Comparison of ENCODE assay signal across 17 cellular contexts in genomic region chr16:81650281-81650680, GRCh38.
DNase-seq lines count a peak whose midpoint lies in the region; ATAC-seq, FAIRE-seq and TF ChIP-seq lines count a peak whose summit lies in the region.
"Had no signal": no experiment of that assay in that cellular context is flagged by ENCODE, and none has a peak within 500 bp of the region (broad histone marks: within the 10 kb centered on the region; RNA-seq: fewer than 3 reads in every experiment).

No MANE protein-coding gene starts in this region.

- H3K36me3 Mint-ChIP-seq in neural crest cell (ENCODE audit: low read depth), result peaks cover 5% of the 10 kb centered on the region

- H3K9ac ChIP-seq in HepG2 (ENCODE audit: insufficient read depth, low read depth, low read length) (no peak overlapping the region), endocrine pancreas (ENCODE audit: control insufficient read depth, insufficient read depth, low read length) (peak overlapping the region; percentile 5)

- H3K27me3 Mint-ChIP-seq in neural crest cell (ENCODE audit: low read depth), result no peaks in the 10 kb centered on the region
- H3K27me3 Mint-ChIP-seq: activated naive CD8-positive, alpha-beta T cell had no signal

- TF ChIP-seq EP300 in HepG2 (IDR thresholded peaks at IDR 0.05; ENCODE audit: low read depth in 2 of 2, low read length in 2 of 2), result no peak
- TF ChIP-seq EP300 in HepG2 (CRISPR knock-in tag; IDR thresholded peaks at IDR 0.05; ENCODE audit: borderline replicate concordance), result no peak

- FAIRE-seq in HepG2 (lab: Jason Lieb, UNC), result no peak

- peaks cover 11% of the 10 kb centered on the region for H3K4me1 ChIP-seq in HepG2 (ENCODE audit: insufficient read depth, low read length)
- no peaks in the 10 kb centered on the region for H3K4me1 ChIP-seq in right lobe of liver
- peaks cover 17% of the 10 kb centered on the region for H3K4me1 ChIP-seq in endocrine pancreas (ENCODE audit: control insufficient read depth, insufficient read depth, low read length)
- H3K4me1 ChIP-seq: prostate gland had no signal

- no peak for TF ChIP-seq CTCF in HepG2 (CRISPR knock-in tag; IDR thresholded peaks at IDR 0.05)
- no peak for TF ChIP-seq CTCF in right lobe of liver (IDR thresholded peaks at IDR 0.05)
- no peak for TF ChIP-seq CTCF in neural crest cell (conservative IDR thresholded peaks at IDR 0.05)

- H3K27ac ChIP-seq in HepG2 (ENCODE audit: extremely low read length, insufficient read depth, low read length), result no peak overlapping the region
- H3K27ac ChIP-seq in right lobe of liver, result no peak overlapping the region
- H3K27ac ChIP-seq: prostate gland had no signal

- H3K79me2 ChIP-seq in HepG2 (ENCODE audit: insufficient read depth, low read length), result peaks cover 25% of the 10 kb centered on the region

- peaks cover 62% of the 10 kb centered on the region for H4K20me1 ChIP-seq in HepG2 (ENCODE audit: insufficient read depth, low read length)

- no peak overlapping the region for H3K4me3 ChIP-seq in HepG2 (replicated peaks in 1 of 3; ENCODE audit: insufficient read depth in 1 of 3, low read depth in 2 of 3, low read length in 3 of 3)
- H3K4me3 ChIP-seq in right lobe of liver, result no peak overlapping the region
- H3K4me3 ChIP-seq in endocrine pancreas (ENCODE audit: control insufficient read depth, insufficient read depth, low read length), result no peak overlapping the region
- H3K4me3 ChIP-seq: body of pancreas, prostate gland had no signal

- peaks cover 61% of the 10 kb centered on the region for H3K4me1 Mint-ChIP-seq in neural crest cell

- TF ChIP-seq POLR2A in HepG2 (IDR thresholded peaks at IDR 0.05; ENCODE audit: insufficient read depth in 1 of 2, low read depth in 2 of 2, low read length in 2 of 2), result no peak
- no peak for TF ChIP-seq POLR2A in right lobe of liver (IDR thresholded peaks at IDR 0.05)

- no peak overlapping the region for H3K4me2 ChIP-seq in HepG2 (ENCODE audit: low read depth, low read length)

- no peak for ATAC-seq in HepG2
- no peak for ATAC-seq in right lobe of liver
- no peak for ATAC-seq in GM18873 (IDR thresholded peaks at IDR 0.05; ENCODE audit: low FRiP score, unreplicated experiment)
- ATAC-seq in GM18867 (IDR thresholded peaks at IDR 0.05; ENCODE audit: unreplicated experiment), result no peak
- ATAC-seq: body of pancreas had no signal

- H3K27me3 ChIP-seq in HepG2 (ENCODE audit: control insufficient read depth in 1 of 2, insufficient read depth in 2 of 2, low read length in 2 of 2), result no peaks in the 10 kb centered on the region
- no peaks in the 10 kb centered on the region for H3K27me3 ChIP-seq in right lobe of liver
- H3K27me3 ChIP-seq in endocrine pancreas (ENCODE audit: control insufficient read depth, insufficient read depth, low read length), result no peaks in the 10 kb centered on the region
- H3K27me3 ChIP-seq: body of pancreas had no signal

- H3K36me3 ChIP-seq in HepG2 (replicated peaks in 1 of 2; ENCODE audit: control insufficient read depth in 1 of 2, insufficient read depth in 2 of 2, low read length in 2 of 2), result peaks cover 51 to 71% of the 10 kb centered on the region in 2 experiments
- H3K36me3 ChIP-seq in right lobe of liver, result peaks cover 3 to 17% (median 4%) of the 10 kb centered on the region in 4 donors
- no peaks in the 10 kb centered on the region for H3K36me3 ChIP-seq in endocrine pancreas (ENCODE audit: control insufficient read depth, insufficient read depth, low read length)
- H3K36me3 ChIP-seq: prostate gland had no signal

- DNase-seq in HepG2 (ENCODE audit: low spot score) (no peak), right lobe of liver (no peak), neural crest cell (ENCODE audit: low read depth, low spot score) (no peak), SIG-M5 (lab: John Stamatoyannopoulos, UW) (no peak), nucleus accumbens (lab: John Stamatoyannopoulos, UW) (no peak)
- DNase-seq: activated CD4-positive, alpha-beta T cell treated with anti-CD3 and anti-CD28 coated beads, Interleukin-2, amount 50 U/mL, for 4 hours; activated T-cell treated with anti-CD3 and anti-CD28 coated beads, Interleukin-2, amount 50 U/mL, for 1 hour; body of pancreas; effector memory CD4-positive, alpha-beta T cell; HFFc6; NCI-H146; stimulated activated CD4-positive, alpha-beta T cell treated with anti-CD3 and anti-CD28 coated beads, Interleukin-12 subunit alpha, Interleukin-12 subunit beta, amount 100 ng/mL, for 4 hours had no signal

- POLR2A ChIA-PET in HepG2 (lab: Yijun Ruan, JAX), result no interaction called here

- BruUV-seq in HepG2 (replicated peaks; lab: Mats Ljungman, UMichigan), result no TSS peak

- no peaks in the 10 kb centered on the region for H3K9me3 ChIP-seq in HepG2 (ENCODE audit: low read length)
- H3K9me3 ChIP-seq in right lobe of liver, result no peaks in the 10 kb centered on the region
- H3K9me3 ChIP-seq in endocrine pancreas (ENCODE audit: control insufficient read depth, low read length), result no peaks in the 10 kb centered on the region
- H3K9me3 ChIP-seq: body of pancreas, prostate gland had no signal

- CTCF ChIA-PET in HepG2 (lab: Yijun Ruan, JAX; ENCODE audit: low intra/inter-chr PET ratio, low total read pairs), result no interaction called here

- in situ Hi-C loops in HepG2 (cut with HindIII; ENCODE audit: extremely low pct_ligation_motif_present, low pct_unique_long_range_greater_than_20kb), result no loop called here

- TF ChIP-seq RAD21 in HepG2 (CRISPR knock-in tag; IDR thresholded peaks at IDR 0.05), result no peak

- H2AFZ ChIP-seq in HepG2 (ENCODE audit: low read length), result no peak overlapping the region

- intact Hi-C loops in HepG2 (cut with micrococcal nuclease; ENCODE audit: unreplicated experiment) (no loop called here), right lobe of liver (cut with DNase I) (no loop called here)

- no peak overlapping the region for H3K4me3 Mint-ChIP-seq in neural crest cell
- H3K4me3 Mint-ChIP-seq: activated naive CD8-positive, alpha-beta T cell; HFFc6 had no signal

- peaks cover 3% of the 10 kb centered on the region for H3K9me3 Mint-ChIP-seq in neural crest cell
- H3K9me3 Mint-ChIP-seq: HFFc6 had no signal

- H3K27ac Mint-ChIP-seq in neural crest cell (ENCODE audit: unreplicated experiment), result peak overlapping the region; percentile 9
- H3K27ac Mint-ChIP-seq: activated naive CD8-positive, alpha-beta T cell; HFFc6 had no signal

- 84% methylated on average over 8 of the region's 8 CpGs for WGBS in HepG2 (ENCODE audit: low lambda C conversion rate)
- WGBS in right lobe of liver (ENCODE audit: insufficient coverage, low coverage, low lambda C conversion rate, missing lambda C conversion rate), result 89% methylated on average over 5 of the region's 8 CpGs

TF ChIP-seq in HepG2, 621 proteins besides CTCF, POLR2A, EP300 and RAD21:
- TF ChIP-seq ZBTB7B (CRISPR knock-in tag; IDR thresholded peaks at IDR 0.05) (no peak), RBM22 (optimal IDR thresholded peaks at IDR 0.05; ENCODE audit: low read length) (peak; percentile 48)
TF ChIP-seq in HepG2: peak in this region for 1.
